ENCODE assay signal across 8 cellular contexts in genomic region chr4:40731792-40732245, GRCh38. TPM values are rescaled to one million over a fixed set of nuclear protein-coding genes. Genes with fewer than 3 reads are reported as not detected.
DNase-seq lines count a peak whose midpoint lies in the region; ATAC-seq and TF ChIP-seq lines count a peak whose summit lies in the region.

No MANE protein-coding gene starts in this region.

- no peak for TF ChIP-seq EP300 in gastroesophageal sphincter (IDR thresholded peaks at IDR 0.05)

- H3K4me3 ChIP-seq in CD4-positive, CD25-positive, alpha-beta regulatory T cell (ENCODE audit: low read depth, low read length), result no peak overlapping the region
- no peak overlapping the region for H3K4me3 ChIP-seq in gastroesophageal sphincter
- no peak overlapping the region for H3K4me3 ChIP-seq in MM.1S (ENCODE audit: low read length)

- no peaks in the 10 kb centered on the region for H4K20me1 ChIP-seq in MM.1S (ENCODE audit: insufficient read depth, low read length)

- H3K9me2 ChIP-seq in MM.1S (replicated peaks; ENCODE audit: insufficient read depth, low read length), result no peaks in the 10 kb centered on the region

- H3K4me1 ChIP-seq in CD4-positive, CD25-positive, alpha-beta regulatory T cell (ENCODE audit: control insufficient read depth, insufficient read depth, low read length, poor library complexity, severe bottlenecking), result no peaks in the 10 kb centered on the region
- H3K4me1 ChIP-seq in gastroesophageal sphincter, result no peaks in the 10 kb centered on the region
- no peaks in the 10 kb centered on the region for H3K4me1 ChIP-seq in MM.1S (ENCODE audit: low read length)

- H2AFZ ChIP-seq in MM.1S (ENCODE audit: low read length), result no peak overlapping the region

- H3K79me2 ChIP-seq in MM.1S (ENCODE audit: low read length), result no peaks in the 10 kb centered on the region

- POLR2A ChIA-PET in RWPE1 (lab: Yijun Ruan, JAX; ENCODE audit: low non-redundant PET), result interaction anchor here (0.5 kb wide), 1 partner anchor 246 kb away, joined by 10 read pairs; no protein-coding TSS in a partner anchor

- no peak overlapping the region for H3K27ac ChIP-seq in CD4-positive, CD25-positive, alpha-beta regulatory T cell (ENCODE audit: insufficient read depth, low read length, poor library complexity, severe bottlenecking)
- H3K27ac ChIP-seq in gastroesophageal sphincter, result no peak overlapping the region
- H3K27ac ChIP-seq in RWPE1, result no peak overlapping the region
- H3K27ac ChIP-seq in MM.1S (ENCODE audit: low read length), result no peak overlapping the region

- H3K36me3 ChIP-seq in CD4-positive, CD25-positive, alpha-beta regulatory T cell (ENCODE audit: control insufficient read depth, insufficient read depth, low read length), result no peaks in the 10 kb centered on the region
- H3K36me3 ChIP-seq in gastroesophageal sphincter (no peaks in the 10 kb centered on the region), MM.1S (replicated peaks; ENCODE audit: insufficient read depth, low read length) (no peaks in the 10 kb centered on the region)

- peak in 1 of 3 donors; percentile 54 for DNase-seq in CD4-positive, CD25-positive, alpha-beta regulatory T cell
- DNase-seq in NCI-H69 (lab: John Stamatoyannopoulos, UW) (peak; percentile 93), AG08396 (ENCODE audit: low spot score) (no peak), RWPE1 (ENCODE audit: low spot score) (no peak), MM.1S (no peak)
- no peak for DNase-seq in stimulated activated naive CD8-positive, alpha-beta T cell treated with anti-CD3 and anti-CD28 coated beads, Interleukin-15, Interleukin-2, amounts not matched to agents 100 U/mL and 50 U/mL, for 24 hours

- no peak overlapping the region for H3K4me2 ChIP-seq in MM.1S (ENCODE audit: low read depth, low read length)

- 24 to 29% methylated on average over 4 to 6 of the region's 6 CpGs for WGBS in gastroesophageal sphincter (ENCODE audit: low coverage in 1 of 2), 2 donors

- H3K36me3 Mint-ChIP-seq in CD4-positive, CD25-positive, alpha-beta regulatory T cell, result no peaks in the 10 kb centered on the region

- H3K27ac Mint-ChIP-seq in CD4-positive, CD25-positive, alpha-beta regulatory T cell, result peak overlapping the region in 2 of 3 donors; percentile 39 to 64

- H3K9me3 ChIP-seq in CD4-positive, CD25-positive, alpha-beta regulatory T cell (ENCODE audit: control insufficient read depth in 2 of 2, low read length in 2 of 2), result no peaks in the 10 kb centered on the region
- H3K9me3 ChIP-seq in gastroesophageal sphincter (no peaks in the 10 kb centered on the region), MM.1S (replicated peaks; ENCODE audit: insufficient read depth, low read length) (no peaks in the 10 kb centered on the region)

- no peak for TF ChIP-seq POLR2A in gastroesophageal sphincter (IDR thresholded peaks at IDR 0.05)

- H3K27me3 ChIP-seq in CD4-positive, CD25-positive, alpha-beta regulatory T cell (ENCODE audit: control insufficient read depth, insufficient read depth, low read length), result no peaks in the 10 kb centered on the region
- H3K27me3 ChIP-seq in gastroesophageal sphincter (no peaks in the 10 kb centered on the region), MM.1S (replicated peaks; ENCODE audit: insufficient read depth, low read length) (no peaks in the 10 kb centered on the region)

- H3K27me3 Mint-ChIP-seq in CD4-positive, CD25-positive, alpha-beta regulatory T cell, result peaks cover 6% of the 10 kb centered on the region

- TF ChIP-seq CTCF in gastroesophageal sphincter (IDR thresholded peaks at IDR 0.05) (no peak), RWPE1 (conservative IDR thresholded peaks at IDR 0.05; ENCODE audit: low read depth) (no peak), MM.1S (IDR thresholded peaks at IDR 0.05; ENCODE audit: low read length) (no peak)

- no peaks in the 10 kb centered on the region for H3F3A ChIP-seq in MM.1S (ENCODE audit: insufficient read depth, low read length)

- peaks cover 0 to 3% (median 0%) of the 10 kb centered on the region in 7 donors for H3K9me3 Mint-ChIP-seq in CD4-positive, CD25-positive, alpha-beta regulatory T cell

- CTCF ChIA-PET in RWPE1 (lab: Yijun Ruan, JAX), result interaction anchor here (0.7 kb wide), 2 partner anchors 101 to 675 kb away, joined by 3 to 5 read pairs; partner anchors contain the start of gene N4BP2

- peak overlapping the region in 1 of 4 donors; percentile 3 for H3K4me3 Mint-ChIP-seq in CD4-positive, CD25-positive, alpha-beta regulatory T cell

- no peak overlapping the region for H3K9ac ChIP-seq in MM.1S (ENCODE audit: low read length)

- ATAC-seq in CD4-positive, CD25-positive, alpha-beta regulatory T cell (ENCODE audit: low read depth in 2 of 2), result peak in 1 of 2 donors; percentile 37
- ATAC-seq in HG02642 (IDR thresholded peaks at IDR 0.05; ENCODE audit: poor library complexity, unreplicated experiment), result peak; percentile 46
- peak; percentile 36 for ATAC-seq in gastroesophageal sphincter
- ATAC-seq in stimulated activated naive CD8-positive, alpha-beta T cell treated with anti-CD3 and anti-CD28 coated beads, Interleukin-15, Interleukin-2, amounts not matched to agents 100 U/mL and 50 U/mL, for 24 hours, result peak; percentile 32

- H3K4me1 Mint-ChIP-seq in CD4-positive, CD25-positive, alpha-beta regulatory T cell, result peaks cover 3 to 15% (median 10%) of the 10 kb centered on the region in 4 donors

RNA-seq across cellular contexts. Expression of gene NSUN7, which starts 17.9 kb away (rescaled TPM):
- 0.59 TPM for total RNA-seq in CD4-positive, CD25-positive, alpha-beta regulatory T cell
- not detected for polyA plus RNA-seq in CD4-positive, CD25-positive, alpha-beta regulatory T cell
- total RNA-seq in gastroesophageal sphincter, result 1 to 10 TPM; 2.1 to 8.7 (median 2.9) TPM
